Comparison of ENCODE assay signal across 14 cellular contexts in genomic region chr4:184170996-184171395, GRCh38. TPM values are rescaled to one million over a fixed set of nuclear protein-coding genes. Genes with fewer than 3 reads are reported as not detected.
A peak's percentile ranks its signal among the peaks of the same experiment; 100 is the strongest.
DNase-seq lines count a peak whose midpoint lies in the region; ATAC-seq and TF ChIP-seq lines count a peak whose summit lies in the region.
"Had no signal": no experiment of that assay in that cellular context is flagged by ENCODE, and none has a peak within 500 bp of the region (broad histone marks: within the 10 kb centered on the region; RNA-seq: fewer than 3 reads in every experiment).

No MANE protein-coding gene starts in this region.

- H3K27me3 ChIP-seq in SK-N-SH (ENCODE audit: insufficient read depth): no peaks in the 10 kb centered on the region
- no peaks in the 10 kb centered on the region for H3K27me3 ChIP-seq in Karpas-422 (ENCODE audit: low read length)
- H3K27me3 ChIP-seq: ovary, suprapubic skin had no signal

- H3K9ac ChIP-seq in SK-N-SH (no peak overlapping the region), Karpas-422 (ENCODE audit: low read length) (no peak overlapping the region)

- H3K9me2 ChIP-seq in SK-N-SH (no peaks in the 10 kb centered on the region), Karpas-422 (replicated peaks; ENCODE audit: insufficient read depth, low read length) (no peaks in the 10 kb centered on the region)

- H3K27ac ChIP-seq in SK-N-SH (ENCODE audit: low read depth in 2 of 2, low read length in 1 of 2) (no peak overlapping the region), Karpas-422 (ENCODE audit: low read length) (no peak overlapping the region)
- H3K27ac ChIP-seq: adrenal gland, ovary, suprapubic skin had no signal

- H3K4me2 ChIP-seq in SK-N-SH (no peak overlapping the region), Karpas-422 (ENCODE audit: low read depth, low read length, poor library complexity, severe bottlenecking) (no peak overlapping the region)

- no peak for DNase-seq in SK-N-SH
- DNase-seq in NCI-H345 treated with DMSO at 0.1 percent for 48 hours (lab: John Stamatoyannopoulos, UW; ENCODE audit: unreplicated experiment): peak; percentile 29
- peak; percentile 58 for DNase-seq in ecto neural progenitor cell (ENCODE audit: low spot score)
- DNase-seq in skeletal muscle cell (ENCODE audit: low read depth): peak; percentile 30
- no peak for DNase-seq in Karpas-422
- DNase-seq in DMS79 treated with DMSO at 0.1 percent for 48 hours (lab: John Stamatoyannopoulos, UW): no peak
- DNase-seq in NCI-H1930 (lab: John Stamatoyannopoulos, UW): no peak
- DNase-seq: activated CD4-positive, alpha-beta T cell treated with anti-CD3 and anti-CD28 coated beads, Interleukin-2, amount 50 U/mL, for 48 hours; adrenal gland; left cardiac atrium; NCI-H2029 treated with DMSO at 0.1 percent for 48 hours; ovary had no signal

- H3K79me2 ChIP-seq in SK-N-SH (ENCODE audit: insufficient read depth): no peaks in the 10 kb centered on the region
- H3K79me2 ChIP-seq in Karpas-422 (ENCODE audit: low read length): no peaks in the 10 kb centered on the region

- H4K20me1 ChIP-seq in SK-N-SH (ENCODE audit: insufficient read depth): no peaks in the 10 kb centered on the region
- no peaks in the 10 kb centered on the region for H4K20me1 ChIP-seq in Karpas-422 (ENCODE audit: insufficient read depth, low read depth, low read length)

- CTCF ChIA-PET in SK-N-SH (lab: Yijun Ruan, JAX): interaction anchor here (0.9 to 1.2 kb wide), 2 partner anchors 71 to 331 kb away, joined by 3 to 4 read pairs; no protein-coding TSS in a partner anchor

- H3F3A ChIP-seq in SK-N-SH (replicated peaks; ENCODE audit: insufficient read depth): no peaks in the 10 kb centered on the region

- POLR2A ChIA-PET in SK-N-SH (lab: Yijun Ruan, JAX): no interaction called here

- TF ChIP-seq RAD21 in SK-N-SH (IDR thresholded peaks at IDR 0.05; ENCODE audit: low read length): no peak

- ATAC-seq in SK-N-SH treated with all-trans-retinoic acid at 6 μM for 48 hours: peak; percentile 38; the same call in 1 of the 3 replicates

- no CpG with 5 or more reads among the region's 1 CpG for WGBS in SK-N-SH (ENCODE audit: low lambda C conversion rate)

- H3K9me3 ChIP-seq in SK-N-SH (no peaks in the 10 kb centered on the region), Karpas-422 (ENCODE audit: low read length) (no peaks in the 10 kb centered on the region)
- H3K9me3 ChIP-seq: adrenal gland, ovary, suprapubic skin had no signal

- H3K4me1 ChIP-seq in SK-N-SH (ENCODE audit: control insufficient read depth in 1 of 2, insufficient read depth in 2 of 2, low read depth in 1 of 2, low read length in 1 of 2) (peaks cover 0 to 3% of the 10 kb centered on the region in 2 experiments; a peak in 1 of 4 replicates), Karpas-422 (ENCODE audit: low read length) (no peaks in the 10 kb centered on the region)

- H3K4me3 ChIP-seq in SK-N-SH (ENCODE audit: low read depth in 2 of 2, low read length in 1 of 2) (no peak overlapping the region), skeletal muscle cell (ENCODE audit: low read depth, low read length) (no peak overlapping the region), Karpas-422 (ENCODE audit: low read length) (no peak overlapping the region)
- H3K4me3 ChIP-seq: adrenal gland, ovary, suprapubic skin had no signal

- H2AFZ ChIP-seq in SK-N-SH (ENCODE audit: low read depth) (no peak overlapping the region), Karpas-422 (ENCODE audit: low read length) (no peak overlapping the region)

- H3K36me3 ChIP-seq in SK-N-SH (replicated peaks in 1 of 2; ENCODE audit: control insufficient read depth in 1 of 2, insufficient read depth in 2 of 2, low read length in 1 of 2) (no peaks in the 10 kb centered on the region), Karpas-422 (ENCODE audit: insufficient read depth, low read length) (no peaks in the 10 kb centered on the region)
- H3K36me3 ChIP-seq: adrenal gland, ovary, suprapubic skin had no signal

- TF ChIP-seq CTCF in SK-N-SH (IDR thresholded peaks at IDR 0.05): no peak

- no peak for TF ChIP-seq EP300 in SK-N-SH (IDR thresholded peaks at IDR 0.05; ENCODE audit: borderline replicate concordance in 1 of 2, low read depth in 1 of 2, low read length in 1 of 2)

TF ChIP-seq in SK-N-SH treated with all-trans-retinoic acid at 6 μM for 48 hours, 23 proteins besides CTCF, POLR2A, EP300 and RAD21:
- TF ChIP-seq TOX (CRISPR knock-in tag; IDR thresholded peaks at IDR 0.05; ENCODE audit: borderline replicate concordance): no peak
- TF ChIP-seq ZFP30 (CRISPR knock-in tag; IDR thresholded peaks at IDR 0.05): no peak
- no peak for TF ChIP-seq TSHZ2 (CRISPR knock-in tag; IDR thresholded peaks at IDR 0.05)
- TF ChIP-seq BACH2 (CRISPR knock-in tag; IDR thresholded peaks at IDR 0.05; ENCODE audit: borderline replicate concordance): no peak

TF ChIP-seq in SK-N-SH, 30 proteins besides CTCF, POLR2A, EP300 and RAD21 (continues in another document):
- TF ChIP-seq REST (IDR thresholded peaks at IDR 0.05; ENCODE audit: low read depth, low read length): no peak
- TF ChIP-seq TCF12 (IDR thresholded peaks at IDR 0.05): no peak
- TF ChIP-seq RCOR1 (IDR thresholded peaks at IDR 0.05; ENCODE audit: low read length): no peak
- no peak for TF ChIP-seq POLR2AphosphoS5 (IDR thresholded peaks at IDR 0.05; ENCODE audit: low read depth, low read length)
- no peak for TF ChIP-seq GABPA (IDR thresholded peaks at IDR 0.05; ENCODE audit: low read depth)
- TF ChIP-seq CHD2 (IDR thresholded peaks at IDR 0.05; ENCODE audit: low read length, partially characterized antibody): no peak
- no peak for TF ChIP-seq FOXM1 (IDR thresholded peaks at IDR 0.05; ENCODE audit: low read depth)
- no peak for TF ChIP-seq IRF3 (IDR thresholded peaks at IDR 0.05; ENCODE audit: low read depth, low read length)
- no peak for TF ChIP-seq YY1 (IDR thresholded peaks at IDR 0.05; ENCODE audit: low read depth)
- no peak for TF ChIP-seq SIN3A (IDR thresholded peaks at IDR 0.05; ENCODE audit: borderline replicate concordance, low read depth, low read length)
- no peak for TF ChIP-seq MAX (IDR thresholded peaks at IDR 0.05; ENCODE audit: low read depth)
- no peak for TF ChIP-seq NFIC (IDR thresholded peaks at IDR 0.05; ENCODE audit: borderline replicate concordance)
- TF ChIP-seq TEAD4 (IDR thresholded peaks at IDR 0.05; ENCODE audit: borderline replicate concordance, insufficient read depth): no peak
- no peak for TF ChIP-seq USF1 (IDR thresholded peaks at IDR 0.05; ENCODE audit: borderline replicate concordance, low read depth)

RNA-seq across cellular contexts. Expression of gene ENPP6, which starts 46.7 kb away (rescaled TPM):
- not detected in 2 replicates for polyA plus RNA-seq in SK-N-SH (2012; rRNA removed)
- 0.01 and 0.04 TPM in 2 replicates for polyA plus RNA-seq in SK-N-SH (2012; cell fraction: cytosol; rRNA removed)
- 0.12 TPM in 1 of 2 replicates, not detected in the other for polyA plus RNA-seq in SK-N-SH (2012; cell fraction: nucleus; rRNA removed)
- not detected in 2 replicates for total RNA-seq in Karpas-422 (2014; rRNA removed; shearing (Covaris generic); ENCODE audit: low replicate concordance)
- total RNA-seq: suprapubic skin had no signal

Comparison
In these comparisons a context has a peak if more than half of its experiments do, and no peak if none do; other contexts are left out.
1. DNase-seq: peak in NCI-H345 treated with DMSO at 0.1 percent for 48 hours (single experiment), ecto neural progenitor cell (single experiment) and skeletal muscle cell (single experiment); none in SK-N-SH (single experiment), Karpas-422 (single experiment), DMS79 treated with DMSO at 0.1 percent for 48 hours (single experiment) and NCI-H1930 (0 of 2).